Comparison of ENCODE assay signal across 16 cellular contexts in genomic region chr2:25543939-25544338, GRCh38.
"Had no signal": no experiment of that assay in that cellular context is flagged by ENCODE, and none has a peak within 500 bp of the region (broad histone marks: within the 10 kb centered on the region; RNA-seq: fewer than 3 reads in every experiment).

No MANE protein-coding gene starts in this region.

- H3K4me3 Mint-ChIP-seq: effector memory CD8-positive, alpha-beta T cell; memory B cell; type B pancreatic cell had no signal

- H3K4me1 Mint-ChIP-seq: memory B cell had no signal

- H3K27me3 Mint-ChIP-seq: effector memory CD8-positive, alpha-beta T cell; memory B cell; type B pancreatic cell had no signal

- H3K4me2 ChIP-seq: SK-N-SH had no signal

- H3K27ac Mint-ChIP-seq: effector memory CD8-positive, alpha-beta T cell; memory B cell; type B pancreatic cell had no signal

- H3K27ac ChIP-seq: adrenal gland, gastroesophageal sphincter, prostate gland, right atrium auricular region, vagina had no signal

- ATAC-seq: activated naive CD4-positive, alpha-beta T cell treated with anti-CD3 and anti-CD28 coated beads, Interleukin-2, amount 50 U/mL, for 72 hours; effector memory CD8-positive, alpha-beta T cell; gastroesophageal sphincter had no signal

- H3K9me3 Mint-ChIP-seq: activated naive CD4-positive, alpha-beta T cell treated with anti-CD3 and anti-CD28 coated beads, Interleukin-2, amount 50 U/mL, for 72 hours; effector memory CD8-positive, alpha-beta T cell; memory B cell; type B pancreatic cell had no signal

- H3K9me3 ChIP-seq: adrenal gland, gastroesophageal sphincter, prostate gland, right atrium auricular region, SK-N-SH, vagina had no signal

- DNase-seq: activated CD4-positive, alpha-beta T cell treated with anti-CD3 and anti-CD28 coated beads, Interleukin-2, amount 50 U/mL, for 1 hour; adrenal gland; central memory CD4-positive, alpha-beta T cell; effector memory CD8-positive, alpha-beta T cell; head of caudate nucleus; hypothalamus; SK-N-SH; stimulated activated CD4-positive, alpha-beta T cell treated with anti-CD3 and anti-CD28 coated beads, Interleukin-4, amount 100 ng/mL, for 24 hours had no signal

- FAIRE-seq: astrocyte had no signal

- H3K36me3 ChIP-seq: adrenal gland, gastroesophageal sphincter, prostate gland, right atrium auricular region, vagina had no signal

- H3K27me3 ChIP-seq: adrenal gland, gastroesophageal sphincter, right atrium auricular region, vagina had no signal

- H3K9ac ChIP-seq: SK-N-SH had no signal

- H3K4me3 ChIP-seq: adrenal gland, gastroesophageal sphincter, prostate gland, right atrium auricular region, vagina had no signal

- H3K4me1 ChIP-seq: prostate gland, vagina had no signal
